8 cellular contexts compared by ENCODE assay signal in genomic region chr20:34956041-34956458, GRCh38. TPM values are rescaled to one million over a fixed set of nuclear protein-coding genes. Genes with fewer than 3 reads are reported as not detected.
DNase-seq lines count a peak whose midpoint lies in the region; ATAC-seq, FAIRE-seq and TF ChIP-seq lines count a peak whose summit lies in the region.

No MANE protein-coding gene starts in this region.

- H3K27ac ChIP-seq in keratinocyte (ENCODE audit: control insufficient read depth, insufficient read depth, low read length), result peak overlapping the region; percentile 84
- H3K27ac ChIP-seq in suprapubic skin, result peak overlapping the region; percentile 77

- WGBS in suprapubic skin, result 16% methylated on average over 6 of the region's 6 CpGs

- dilution Hi-C loops in keratinocyte (cut with MboI; ENCODE audit: extremely low pct_ligation_motif_present, low sequenced_read_pairs), result no loop called here

- H3K27me3 ChIP-seq in keratinocyte (ENCODE audit: control insufficient read depth, extremely low read depth, insufficient read depth, low read length) (no peaks in the 10 kb centered on the region), suprapubic skin (no peaks in the 10 kb centered on the region)

- H3K27me3 Mint-ChIP-seq in T-helper 2 cell treated with Interferon-gamma antibody and Interleukin-4, amounts not matched to agents 5 μg/mL and 100 μg/mL, for 36 hours (ENCODE audit: low read depth), result no peaks in the 10 kb centered on the region
- peaks cover 3% of the 10 kb centered on the region for H3K27me3 Mint-ChIP-seq in activated naive CD8-positive, alpha-beta T cell treated with anti-CD3 and anti-CD28 coated beads, Interleukin-2, amount 10 ng/mL, durations not matched to agents 7 days and 5 days

- peak overlapping the region; percentile 100 for H3K4me2 ChIP-seq in keratinocyte (ENCODE audit: control insufficient read depth, extremely low read depth, insufficient read depth, low read depth, low read length)

- FAIRE-seq in keratinocyte (lab: Jason Lieb, UNC), result no peak

- no peak for TF ChIP-seq CTCF in keratinocyte (optimal IDR thresholded peaks at IDR 0.05 in 1 of 3, IDR thresholded peaks at IDR 0.05 in 1 of 3, conservative IDR thresholded peaks at IDR 0.05 in 1 of 3; ENCODE audit: extremely low read depth in 1 of 3, insufficient read depth in 2 of 3, low read length in 3 of 3)
- TF ChIP-seq CTCF in suprapubic skin (IDR thresholded peaks at IDR 0.05), result no peak

- peaks cover 8% of the 10 kb centered on the region for H3K36me3 Mint-ChIP-seq in T-helper 2 cell treated with Interferon-gamma antibody and Interleukin-4, amounts not matched to agents 5 μg/mL and 100 μg/mL, for 36 hours (ENCODE audit: low read depth)
- H3K36me3 Mint-ChIP-seq in activated naive CD8-positive, alpha-beta T cell treated with anti-CD3 and anti-CD28 coated beads, Interleukin-2, amount 10 ng/mL, durations not matched to agents 7 days and 5 days, result peaks cover 2% of the 10 kb centered on the region

- peak overlapping the region; percentile 57 to 94 (median 91) for H3K4me3 ChIP-seq in keratinocyte (ENCODE audit: control insufficient read depth in 2 of 3, extremely low read depth in 1 of 3, insufficient read depth in 2 of 3, low read depth in 1 of 3, low read length in 3 of 3)
- H3K4me3 ChIP-seq in suprapubic skin, result peak overlapping the region; percentile 68

- peak overlapping the region; percentile 90 for H3K27ac Mint-ChIP-seq in T-helper 2 cell treated with Interferon-gamma antibody and Interleukin-4, amounts not matched to agents 5 μg/mL and 100 μg/mL, for 36 hours
- peak overlapping the region; percentile 91 for H3K27ac Mint-ChIP-seq in activated naive CD8-positive, alpha-beta T cell treated with anti-CD3 and anti-CD28 coated beads, Interleukin-2, amount 10 ng/mL, durations not matched to agents 7 days and 5 days

- H4K20me1 ChIP-seq in keratinocyte (ENCODE audit: control insufficient read depth, extremely low read depth, insufficient read depth, low read length), result no peaks in the 10 kb centered on the region

- H3K9ac ChIP-seq in keratinocyte (ENCODE audit: control insufficient read depth, extremely low read depth, insufficient read depth, low read length), result peak overlapping the region; percentile 90

- TF ChIP-seq EP300 in suprapubic skin (IDR thresholded peaks at IDR 0.05), result no peak

- no peak for DNase-seq in T-helper 2 cell treated with Interferon-gamma antibody and Interleukin-4, amounts not matched to agents 5 μg/mL and 100 μg/mL, for 36 hours (ENCODE audit: low spot score)
- DNase-seq in T-helper 2 cell (no peak), keratinocyte (ENCODE audit: low read depth, low spot score) (no peak), suprapubic skin (ENCODE audit: low spot score in 2 of 2) (no peak), mucosa of gallbladder (ENCODE audit: low spot score) (no peak)
- DNase-seq in activated naive CD8-positive, alpha-beta T cell treated with anti-CD3 and anti-CD28 coated beads, Interleukin-2, amount 10 ng/mL, durations not matched to agents 7 days and 5 days, result no peak

- ATAC-seq in activated naive CD8-positive, alpha-beta T cell treated with anti-CD3 and anti-CD28 coated beads, Interleukin-2, amount 10 ng/mL, durations not matched to agents 7 days and 5 days (ENCODE audit: low read depth), result no peak
- ATAC-seq in GM18505 (IDR thresholded peaks at IDR 0.05; ENCODE audit: unreplicated experiment) (no peak), HG03196 (IDR thresholded peaks at IDR 0.05; ENCODE audit: unreplicated experiment) (no peak)

- H3K4me3 Mint-ChIP-seq in T-helper 2 cell treated with Interferon-gamma antibody and Interleukin-4, amounts not matched to agents 5 μg/mL and 100 μg/mL, for 36 hours, result peak overlapping the region; percentile 95
- peak overlapping the region; percentile 98 for H3K4me3 Mint-ChIP-seq in activated naive CD8-positive, alpha-beta T cell treated with anti-CD3 and anti-CD28 coated beads, Interleukin-2, amount 10 ng/mL, durations not matched to agents 7 days and 5 days

- H3K9me3 ChIP-seq in keratinocyte (ENCODE audit: control insufficient read depth, low read depth, low read length), result no peaks in the 10 kb centered on the region
- H3K9me3 ChIP-seq in suprapubic skin, result no peaks in the 10 kb centered on the region

- H3K4me1 Mint-ChIP-seq in T-helper 2 cell treated with Interferon-gamma antibody and Interleukin-4, amounts not matched to agents 5 μg/mL and 100 μg/mL, for 36 hours (ENCODE audit: low read depth), result peaks cover 18% of the 10 kb centered on the region
- peaks cover 26% of the 10 kb centered on the region for H3K4me1 Mint-ChIP-seq in activated naive CD8-positive, alpha-beta T cell treated with anti-CD3 and anti-CD28 coated beads, Interleukin-2, amount 10 ng/mL, durations not matched to agents 7 days and 5 days

- POLR2A ChIA-PET in activated naive CD8-positive, alpha-beta T cell treated with anti-CD3 and anti-CD28 coated beads, Interleukin-2, amount 10 ng/mL, durations not matched to agents 7 days and 5 days (lab: Charles Lee), result interaction anchor here (2.1 to 3.6 kb wide), 2 partner anchors 81 to 131 kb away, joined by 4 to 44 read pairs; partner anchors contain the start of genes ACSS2, GGT7 and NCOA6

- H3K9me3 Mint-ChIP-seq in T-helper 2 cell treated with Interferon-gamma antibody and Interleukin-4, amounts not matched to agents 5 μg/mL and 100 μg/mL, for 36 hours, result no peaks in the 10 kb centered on the region
- H3K9me3 Mint-ChIP-seq in activated naive CD8-positive, alpha-beta T cell treated with anti-CD3 and anti-CD28 coated beads, Interleukin-2, amount 10 ng/mL, durations not matched to agents 7 days and 5 days, result peaks cover 2% of the 10 kb centered on the region

- peaks cover 12% of the 10 kb centered on the region for H3K79me2 ChIP-seq in keratinocyte (ENCODE audit: control insufficient read depth, insufficient read depth, low read length)

- peak overlapping the region; percentile 89 for H2AFZ ChIP-seq in keratinocyte (ENCODE audit: control insufficient read depth, low read length)

- peaks cover 35% of the 10 kb centered on the region for H3K4me1 ChIP-seq in keratinocyte (ENCODE audit: control insufficient read depth, extremely low read depth, insufficient read depth, low read length)
- H3K4me1 ChIP-seq in suprapubic skin, result peaks cover 21% of the 10 kb centered on the region

- H3K36me3 ChIP-seq in keratinocyte (ENCODE audit: control insufficient read depth in 2 of 2, extremely low read depth in 1 of 2, insufficient read depth in 2 of 2, low read length in 2 of 2), result no peaks in the 10 kb centered on the region
- no peaks in the 10 kb centered on the region for H3K36me3 ChIP-seq in suprapubic skin

- no peak for TF ChIP-seq POLR2A in suprapubic skin (IDR thresholded peaks at IDR 0.05)
- TF ChIP-seq POLR2A in GM18505 (IDR thresholded peaks at IDR 0.05; ENCODE audit: borderline replicate concordance, extremely low read depth, insufficient read depth, insufficient read length), result no peak

- peaks cover 2% of the 10 kb centered on the region for H3K9me1 ChIP-seq in keratinocyte (ENCODE audit: control insufficient read depth, extremely low read depth, insufficient read depth, low read length)

RNA-seq across cellular contexts. Expression of gene MYH7B, which starts 0.4 kb away (rescaled TPM):
- total RNA-seq in activated naive CD8-positive, alpha-beta T cell treated with anti-CD3 and anti-CD28 coated beads, Interleukin-2, amount 10 ng/mL, durations not matched to agents 7 days and 5 days, result under 1 TPM; 0.20 to 0.55 TPM
- 0.01 TPM in 2 of 3 replicates, not detected in the other for polyA plus RNA-seq in keratinocyte
- polyA plus RNA-seq in keratinocyte (2011; ENCODE audit: low read depth), result 0.04 TPM
- not detected in 2 replicates for polyA plus RNA-seq in keratinocyte (2011; cell fraction: cytosol; rRNA removed)
- polyA plus RNA-seq in keratinocyte (2011; cell fraction: nucleus; rRNA removed), result 0.01 and 0.04 TPM in 2 replicates
- 0.47 TPM in 1 of 2 replicates, not detected in the other for polyA plus RNA-seq in keratinocyte (2012; ENCODE audit: low replicate concordance)
- 0.07 to 0.16 TPM in 2 of 3 replicates, not detected in the other for polyA minus RNA-seq in keratinocyte
- not detected for polyA minus RNA-seq in keratinocyte (2011; cell fraction: cytosol; rRNA and poly(A)+ RNA removed)
- not detected in 2 replicates for polyA minus RNA-seq in keratinocyte (2011; cell fraction: nucleus; rRNA and poly(A)+ RNA removed)
- total RNA-seq in suprapubic skin (under 1 TPM in 3 of 4 donors, not detected in 1; 0.18 to 0.97 (median 0.30) TPM), mucosa of gallbladder (1.4 TPM)

RNA-seq across cellular contexts. Expression of gene GSS, which starts 0.4 kb away (rescaled TPM):
- total RNA-seq in activated naive CD8-positive, alpha-beta T cell treated with anti-CD3 and anti-CD28 coated beads, Interleukin-2, amount 10 ng/mL, durations not matched to agents 7 days and 5 days, result 10 to 100 TPM; 53.8 to 57.2 TPM
- 101 to 112 TPM (median 101 TPM) in 3 replicates for polyA plus RNA-seq in keratinocyte
- polyA plus RNA-seq in keratinocyte (2011; ENCODE audit: low read depth), result 45.3 TPM
- 72.4 and 83.5 TPM in 2 replicates for polyA plus RNA-seq in keratinocyte (2011; cell fraction: cytosol; rRNA removed)
- 202 and 228 TPM in 2 replicates for polyA plus RNA-seq in keratinocyte (2011; cell fraction: nucleus; rRNA removed)
- 63.4 and 75.6 TPM in 2 replicates for polyA plus RNA-seq in keratinocyte (2012; ENCODE audit: low replicate concordance)
- polyA minus RNA-seq in keratinocyte, result 70.1 to 79.0 TPM (median 75.7 TPM) in 3 replicates
- polyA minus RNA-seq in keratinocyte (2011; cell fraction: cytosol; rRNA and poly(A)+ RNA removed), result 35.9 TPM
- polyA minus RNA-seq in keratinocyte (2011; cell fraction: nucleus; rRNA and poly(A)+ RNA removed), result 34.3 and 51.7 TPM in 2 replicates
- 10 to 100 TPM; 56.5 to 86.7 (median 75.2) TPM for total RNA-seq in suprapubic skin
- total RNA-seq in mucosa of gallbladder, result 50.0 TPM
